1 cellular context compared by ENCODE assay signal in the genomic region with DNA sequence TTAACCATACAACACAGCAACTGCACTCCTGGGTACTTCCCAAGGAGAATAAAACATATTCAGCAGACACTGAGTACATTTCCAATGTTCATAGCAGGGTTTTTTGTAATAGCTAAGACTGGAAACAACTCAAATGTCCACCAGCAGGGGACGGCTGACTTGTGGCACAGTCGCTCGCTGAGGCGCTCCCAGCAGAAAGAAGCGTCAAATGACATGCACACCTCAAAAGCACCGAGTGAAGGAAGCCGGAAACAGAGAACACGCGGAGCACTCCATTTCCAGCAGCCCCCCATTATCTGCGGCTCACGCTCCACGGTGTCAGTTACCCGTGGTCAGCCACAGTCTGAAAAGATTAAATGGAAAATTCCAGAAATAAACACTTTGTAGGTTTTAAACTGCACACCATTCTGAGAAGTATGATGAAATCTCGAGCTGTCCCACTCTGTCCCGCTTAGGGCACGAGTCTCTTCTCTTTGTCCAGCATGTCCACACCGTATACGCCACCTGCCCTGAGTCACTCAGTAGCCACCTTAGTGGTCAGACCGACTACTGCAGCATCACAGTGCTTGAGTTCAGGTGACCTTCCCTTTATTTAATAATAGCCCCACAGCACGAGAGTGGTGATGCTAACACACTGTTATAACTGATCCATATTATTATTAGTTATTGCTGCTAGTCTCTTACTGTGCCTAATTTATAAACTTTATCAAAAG.
TF ChIP-seq lines count a peak whose summit lies in the region.
"Not testable (repeated sequence)": the region's sequence is repeated elsewhere in the genome, so short reads cannot be mapped to it uniquely, and the experiment has no call there.

No MANE protein-coding gene starts in this region.

TF ChIP-seq in K562, 482 proteins besides CTCF, POLR2A, EP300 and RAD21:
- TF ChIP-seq, protein P1, sequence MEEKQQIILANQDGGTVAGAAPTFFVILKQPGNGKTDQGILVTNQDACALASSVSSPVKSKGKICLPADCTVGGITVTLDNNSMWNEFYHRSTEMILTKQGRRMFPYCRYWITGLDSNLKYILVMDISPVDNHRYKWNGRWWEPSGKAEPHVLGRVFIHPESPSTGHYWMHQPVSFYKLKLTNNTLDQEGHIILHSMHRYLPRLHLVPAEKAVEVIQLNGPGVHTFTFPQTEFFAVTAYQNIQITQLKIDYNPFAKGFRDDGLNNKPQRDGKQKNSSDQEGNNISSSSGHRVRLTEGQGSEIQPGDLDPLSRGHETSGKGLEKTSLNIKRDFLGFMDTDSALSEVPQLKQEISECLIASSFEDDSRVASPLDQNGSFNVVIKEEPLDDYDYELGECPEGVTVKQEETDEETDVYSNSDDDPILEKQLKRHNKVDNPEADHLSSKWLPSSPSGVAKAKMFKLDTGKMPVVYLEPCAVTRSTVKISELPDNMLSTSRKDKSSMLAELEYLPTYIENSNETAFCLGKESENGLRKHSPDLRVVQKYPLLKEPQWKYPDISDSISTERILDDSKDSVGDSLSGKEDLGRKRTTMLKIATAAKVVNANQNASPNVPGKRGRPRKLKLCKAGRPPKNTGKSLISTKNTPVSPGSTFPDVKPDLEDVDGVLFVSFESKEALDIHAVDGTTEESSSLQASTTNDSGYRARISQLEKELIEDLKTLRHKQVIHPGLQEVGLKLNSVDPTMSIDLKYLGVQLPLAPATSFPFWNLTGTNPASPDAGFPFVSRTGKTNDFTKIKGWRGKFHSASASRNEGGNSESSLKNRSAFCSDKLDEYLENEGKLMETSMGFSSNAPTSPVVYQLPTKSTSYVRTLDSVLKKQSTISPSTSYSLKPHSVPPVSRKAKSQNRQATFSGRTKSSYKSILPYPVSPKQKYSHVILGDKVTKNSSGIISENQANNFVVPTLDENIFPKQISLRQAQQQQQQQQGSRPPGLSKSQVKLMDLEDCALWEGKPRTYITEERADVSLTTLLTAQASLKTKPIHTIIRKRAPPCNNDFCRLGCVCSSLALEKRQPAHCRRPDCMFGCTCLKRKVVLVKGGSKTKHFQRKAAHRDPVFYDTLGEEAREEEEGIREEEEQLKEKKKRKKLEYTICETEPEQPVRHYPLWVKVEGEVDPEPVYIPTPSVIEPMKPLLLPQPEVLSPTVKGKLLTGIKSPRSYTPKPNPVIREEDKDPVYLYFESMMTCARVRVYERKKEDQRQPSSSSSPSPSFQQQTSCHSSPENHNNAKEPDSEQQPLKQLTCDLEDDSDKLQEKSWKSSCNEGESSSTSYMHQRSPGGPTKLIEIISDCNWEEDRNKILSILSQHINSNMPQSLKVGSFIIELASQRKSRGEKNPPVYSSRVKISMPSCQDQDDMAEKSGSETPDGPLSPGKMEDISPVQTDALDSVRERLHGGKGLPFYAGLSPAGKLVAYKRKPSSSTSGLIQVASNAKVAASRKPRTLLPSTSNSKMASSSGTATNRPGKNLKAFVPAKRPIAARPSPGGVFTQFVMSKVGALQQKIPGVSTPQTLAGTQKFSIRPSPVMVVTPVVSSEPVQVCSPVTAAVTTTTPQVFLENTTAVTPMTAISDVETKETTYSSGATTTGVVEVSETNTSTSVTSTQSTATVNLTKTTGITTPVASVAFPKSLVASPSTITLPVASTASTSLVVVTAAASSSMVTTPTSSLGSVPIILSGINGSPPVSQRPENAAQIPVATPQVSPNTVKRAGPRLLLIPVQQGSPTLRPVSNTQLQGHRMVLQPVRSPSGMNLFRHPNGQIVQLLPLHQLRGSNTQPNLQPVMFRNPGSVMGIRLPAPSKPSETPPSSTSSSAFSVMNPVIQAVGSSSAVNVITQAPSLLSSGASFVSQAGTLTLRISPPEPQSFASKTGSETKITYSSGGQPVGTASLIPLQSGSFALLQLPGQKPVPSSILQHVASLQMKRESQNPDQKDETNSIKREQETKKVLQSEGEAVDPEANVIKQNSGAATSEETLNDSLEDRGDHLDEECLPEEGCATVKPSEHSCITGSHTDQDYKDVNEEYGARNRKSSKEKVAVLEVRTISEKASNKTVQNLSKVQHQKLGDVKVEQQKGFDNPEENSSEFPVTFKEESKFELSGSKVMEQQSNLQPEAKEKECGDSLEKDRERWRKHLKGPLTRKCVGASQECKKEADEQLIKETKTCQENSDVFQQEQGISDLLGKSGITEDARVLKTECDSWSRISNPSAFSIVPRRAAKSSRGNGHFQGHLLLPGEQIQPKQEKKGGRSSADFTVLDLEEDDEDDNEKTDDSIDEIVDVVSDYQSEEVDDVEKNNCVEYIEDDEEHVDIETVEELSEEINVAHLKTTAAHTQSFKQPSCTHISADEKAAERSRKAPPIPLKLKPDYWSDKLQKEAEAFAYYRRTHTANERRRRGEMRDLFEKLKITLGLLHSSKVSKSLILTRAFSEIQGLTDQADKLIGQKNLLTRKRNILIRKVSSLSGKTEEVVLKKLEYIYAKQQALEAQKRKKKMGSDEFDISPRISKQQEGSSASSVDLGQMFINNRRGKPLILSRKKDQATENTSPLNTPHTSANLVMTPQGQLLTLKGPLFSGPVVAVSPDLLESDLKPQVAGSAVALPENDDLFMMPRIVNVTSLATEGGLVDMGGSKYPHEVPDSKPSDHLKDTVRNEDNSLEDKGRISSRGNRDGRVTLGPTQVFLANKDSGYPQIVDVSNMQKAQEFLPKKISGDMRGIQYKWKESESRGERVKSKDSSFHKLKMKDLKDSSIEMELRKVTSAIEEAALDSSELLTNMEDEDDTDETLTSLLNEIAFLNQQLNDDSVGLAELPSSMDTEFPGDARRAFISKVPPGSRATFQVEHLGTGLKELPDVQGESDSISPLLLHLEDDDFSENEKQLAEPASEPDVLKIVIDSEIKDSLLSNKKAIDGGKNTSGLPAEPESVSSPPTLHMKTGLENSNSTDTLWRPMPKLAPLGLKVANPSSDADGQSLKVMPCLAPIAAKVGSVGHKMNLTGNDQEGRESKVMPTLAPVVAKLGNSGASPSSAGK (IDR thresholded peaks at IDR 0.05) = peak; percentile 65
- TF ChIP-seq MAZ (CRISPR knock-in tag; conservative IDR thresholded peaks at IDR 0.05 in 1 of 2, IDR thresholded peaks at IDR 0.05 in 1 of 2) (0 out of 4 replicates have a peak, but pooled peaks of 1 of the 2 experiments have one; percentile 21), CEBPG (tag; conservative IDR thresholded peaks at IDR 0.05 in 1 of 2, IDR thresholded peaks at IDR 0.05 in 1 of 2) (0 out of 4 replicates have a peak, but pooled peaks of 1 of the 2 experiments have one; percentile 7), SMC3 (conservative IDR thresholded peaks at IDR 0.05; ENCODE audit: insufficient read depth, low read depth, low read length) (0 out of 2 replicates have a peak, but pooled peaks have one; percentile 11), L3MBTL2 (IDR thresholded peaks at IDR 0.05) (peak; percentile 74; the same call in 1 of the 2 replicates)
- TF ChIP-seq, protein P2, sequence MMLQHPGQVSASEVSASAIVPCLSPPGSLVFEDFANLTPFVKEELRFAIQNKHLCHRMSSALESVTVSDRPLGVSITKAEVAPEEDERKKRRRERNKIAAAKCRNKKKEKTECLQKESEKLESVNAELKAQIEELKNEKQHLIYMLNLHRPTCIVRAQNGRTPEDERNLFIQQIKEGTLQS (IDR thresholded peaks at IDR 0.05) = peak; percentile 41; the same call in 1 of the 2 replicates
- TF ChIP-seq, protein P2 (CRISPR knock-in tag; conservative IDR thresholded peaks at IDR 0.05) = not testable (repeated sequence)
- TF ChIP-seq CEBPG (CRISPR knock-in tag; IDR thresholded peaks at IDR 0.05) = not testable (repeated sequence)
- TF ChIP-seq, protein P3, sequence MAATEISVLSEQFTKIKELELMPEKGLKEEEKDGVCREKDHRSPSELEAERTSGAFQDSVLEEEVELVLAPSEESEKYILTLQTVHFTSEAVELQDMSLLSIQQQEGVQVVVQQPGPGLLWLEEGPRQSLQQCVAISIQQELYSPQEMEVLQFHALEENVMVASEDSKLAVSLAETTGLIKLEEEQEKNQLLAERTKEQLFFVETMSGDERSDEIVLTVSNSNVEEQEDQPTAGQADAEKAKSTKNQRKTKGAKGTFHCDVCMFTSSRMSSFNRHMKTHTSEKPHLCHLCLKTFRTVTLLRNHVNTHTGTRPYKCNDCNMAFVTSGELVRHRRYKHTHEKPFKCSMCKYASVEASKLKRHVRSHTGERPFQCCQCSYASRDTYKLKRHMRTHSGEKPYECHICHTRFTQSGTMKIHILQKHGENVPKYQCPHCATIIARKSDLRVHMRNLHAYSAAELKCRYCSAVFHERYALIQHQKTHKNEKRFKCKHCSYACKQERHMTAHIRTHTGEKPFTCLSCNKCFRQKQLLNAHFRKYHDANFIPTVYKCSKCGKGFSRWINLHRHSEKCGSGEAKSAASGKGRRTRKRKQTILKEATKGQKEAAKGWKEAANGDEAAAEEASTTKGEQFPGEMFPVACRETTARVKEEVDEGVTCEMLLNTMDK (IDR thresholded peaks at IDR 0.05; ENCODE audit: borderline replicate concordance, insufficient read depth, low read depth, low read length, poor library complexity, severe bottlenecking) = peak; percentile 21
- TF ChIP-seq, protein P4, sequence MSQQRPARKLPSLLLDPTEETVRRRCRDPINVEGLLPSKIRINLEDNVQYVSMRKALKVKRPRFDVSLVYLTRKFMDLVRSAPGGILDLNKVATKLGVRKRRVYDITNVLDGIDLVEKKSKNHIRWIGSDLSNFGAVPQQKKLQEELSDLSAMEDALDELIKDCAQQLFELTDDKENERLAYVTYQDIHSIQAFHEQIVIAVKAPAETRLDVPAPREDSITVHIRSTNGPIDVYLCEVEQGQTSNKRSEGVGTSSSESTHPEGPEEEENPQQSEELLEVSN (IDR thresholded peaks at IDR 0.05; ENCODE audit: borderline replicate concordance in 1 of 2, extremely low read depth in 1 of 2, insufficient read depth in 1 of 2, insufficient read length in 1 of 2, low read depth in 1 of 2, low read length in 1 of 2, poor library complexity in 1 of 2, severe bottlenecking in 1 of 2) = peak in 1 of 2 experiments; percentile 50
- TF ChIP-seq, protein P5, sequence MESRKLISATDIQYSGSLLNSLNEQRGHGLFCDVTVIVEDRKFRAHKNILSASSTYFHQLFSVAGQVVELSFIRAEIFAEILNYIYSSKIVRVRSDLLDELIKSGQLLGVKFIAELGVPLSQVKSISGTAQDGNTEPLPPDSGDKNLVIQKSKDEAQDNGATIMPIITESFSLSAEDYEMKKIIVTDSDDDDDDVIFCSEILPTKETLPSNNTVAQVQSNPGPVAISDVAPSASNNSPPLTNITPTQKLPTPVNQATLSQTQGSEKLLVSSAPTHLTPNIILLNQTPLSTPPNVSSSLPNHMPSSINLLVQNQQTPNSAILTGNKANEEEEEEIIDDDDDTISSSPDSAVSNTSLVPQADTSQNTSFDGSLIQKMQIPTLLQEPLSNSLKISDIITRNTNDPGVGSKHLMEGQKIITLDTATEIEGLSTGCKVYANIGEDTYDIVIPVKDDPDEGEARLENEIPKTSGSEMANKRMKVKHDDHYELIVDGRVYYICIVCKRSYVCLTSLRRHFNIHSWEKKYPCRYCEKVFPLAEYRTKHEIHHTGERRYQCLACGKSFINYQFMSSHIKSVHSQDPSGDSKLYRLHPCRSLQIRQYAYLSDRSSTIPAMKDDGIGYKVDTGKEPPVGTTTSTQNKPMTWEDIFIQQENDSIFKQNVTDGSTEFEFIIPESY (CRISPR knock-in tag; IDR thresholded peaks at IDR 0.05) = peak; percentile 91
